Comparison of ENCODE assay signal across 19 cellular contexts in genomic region chr12:127760357-127760756, GRCh38.
A peak's percentile ranks its signal among the peaks of the same experiment; 100 is the strongest.
DNase-seq lines count a peak whose midpoint lies in the region; ATAC-seq, FAIRE-seq and TF ChIP-seq lines count a peak whose summit lies in the region.
"Had no signal": no experiment of that assay in that cellular context is flagged by ENCODE, and none has a peak within 500 bp of the region (broad histone marks: within the 10 kb centered on the region; RNA-seq: fewer than 3 reads in every experiment).

No MANE protein-coding gene starts in this region.

- 58% methylated on average over 14 of the region's 14 CpGs for WGBS in A549 (ENCODE audit: missing lambda C conversion rate)

- no peak for TF ChIP-seq RAD21 in A549 (conservative IDR thresholded peaks at IDR 0.05 in 1 of 2, IDR thresholded peaks at IDR 0.05 in 1 of 2)

- TF ChIP-seq POLR2A in A549 (IDR thresholded peaks at IDR 0.05; ENCODE audit: low read length): no peak

- intact Hi-C loops in dorsolateral prefrontal cortex (cut with DNase I): no loop called here

- H3K27me3 ChIP-seq in dorsolateral prefrontal cortex: no peaks in the 10 kb centered on the region
- H3K27me3 ChIP-seq: BE2C, BLaER1 had no signal

- H3K4me1 ChIP-seq in A549: no peaks in the 10 kb centered on the region
- H3K4me1 ChIP-seq: BE2C, BLaER1, Caco-2 had no signal

- H3K4me3 ChIP-seq in A549 (no peak overlapping the region), dorsolateral prefrontal cortex (peak overlapping the region in 5 of 59 donors; percentile 14 to 39 (median 24))
- H3K4me3 ChIP-seq: BLaER1 had no signal

- CTCF ChIA-PET in A549 (lab: Yijun Ruan, JAX): no interaction called here

- no peak for TF ChIP-seq EP300 in A549 (IDR thresholded peaks at IDR 0.05)

- H3K27ac ChIP-seq in A549 (no peak overlapping the region), angular gyrus (ENCODE audit: low read depth, low read length) (peak overlapping the region; percentile 55), dorsolateral prefrontal cortex (peak overlapping the region in 40 of 59 donors; percentile 15 to 87 (median 70))
- H3K27ac ChIP-seq: 22Rv1, BLaER1, C4-2B had no signal

- DNase-seq in A549 (ENCODE audit: low read depth in 1 of 2, low spot score in 1 of 2): no peak
- DNase-seq in dorsolateral prefrontal cortex: no peak
- no peak for DNase-seq in C1 segment of cervical spinal cord (lab: John Stamatoyannopoulos, UW)
- DNase-seq: ACHN; BE2C; Caco-2; Calu3; CD4-positive, alpha-beta T cell; CD8-positive, alpha-beta T cell; DMS79 treated with DMSO at 0.1 percent for 48 hours; GF-D8 had no signal

- no peak overlapping the region for H3K4me2 ChIP-seq in A549
- H3K4me2 ChIP-seq: BLaER1 had no signal

- FAIRE-seq in A549 (lab: Jason Lieb, UNC): no peak
- FAIRE-seq: D721Med, GM12891, GM18507 had no signal

- no peak for ATAC-seq in A549
- ATAC-seq in GM19324 (IDR thresholded peaks at IDR 0.05; ENCODE audit: low FRiP score, unreplicated experiment): no peak
- ATAC-seq: CD8-positive, alpha-beta T cell had no signal

- TF ChIP-seq CTCF in A549 (IDR thresholded peaks at IDR 0.05) (no peak), dorsolateral prefrontal cortex (IDR thresholded peaks at IDR 0.05 in 54 of 56, conservative IDR thresholded peaks at IDR 0.05 in 2 of 56; ENCODE audit: low read depth in 1 of 56, partially characterized antibody in 56 of 56) (no peak)

- POLR2A ChIA-PET in A549 (lab: Yijun Ruan, JAX): no interaction called here

- H3K9me3 ChIP-seq in A549: 0 out of 3 replicates have a peak, but pooled peaks cover 3% of the 10 kb centered on the region
- H3K9me3 ChIP-seq: BE2C had no signal

TF ChIP-seq in A549, 52 proteins besides CTCF, POLR2A, EP300 and RAD21:
- TF ChIP-seq FOXS1 (CRISPR knock-in tag; IDR thresholded peaks at IDR 0.05) (no peak), ZC3H11A (IDR thresholded peaks at IDR 0.05) (peak; percentile 54), TP53 (CRISPR knock-in tag; IDR thresholded peaks at IDR 0.05) (no peak)
- TF ChIP-seq, protein P1, sequence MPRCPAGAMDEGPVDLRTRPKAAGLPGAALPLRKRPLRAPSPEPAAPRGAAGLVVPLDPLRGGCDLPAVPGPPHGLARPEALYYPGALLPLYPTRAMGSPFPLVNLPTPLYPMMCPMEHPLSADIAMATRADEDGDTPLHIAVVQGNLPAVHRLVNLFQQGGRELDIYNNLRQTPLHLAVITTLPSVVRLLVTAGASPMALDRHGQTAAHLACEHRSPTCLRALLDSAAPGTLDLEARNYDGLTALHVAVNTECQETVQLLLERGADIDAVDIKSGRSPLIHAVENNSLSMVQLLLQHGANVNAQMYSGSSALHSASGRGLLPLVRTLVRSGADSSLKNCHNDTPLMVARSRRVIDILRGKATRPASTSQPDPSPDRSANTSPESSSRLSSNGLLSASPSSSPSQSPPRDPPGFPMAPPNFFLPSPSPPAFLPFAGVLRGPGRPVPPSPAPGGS (IDR thresholded peaks at IDR 0.05): no peak
- TF ChIP-seq, protein P2, sequence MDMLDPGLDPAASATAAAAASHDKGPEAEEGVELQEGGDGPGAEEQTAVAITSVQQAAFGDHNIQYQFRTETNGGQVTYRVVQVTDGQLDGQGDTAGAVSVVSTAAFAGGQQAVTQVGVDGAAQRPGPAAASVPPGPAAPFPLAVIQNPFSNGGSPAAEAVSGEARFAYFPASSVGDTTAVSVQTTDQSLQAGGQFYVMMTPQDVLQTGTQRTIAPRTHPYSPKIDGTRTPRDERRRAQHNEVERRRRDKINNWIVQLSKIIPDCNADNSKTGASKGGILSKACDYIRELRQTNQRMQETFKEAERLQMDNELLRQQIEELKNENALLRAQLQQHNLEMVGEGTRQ (IDR thresholded peaks at IDR 0.05): no peak

Comparison
In these comparisons a context has a peak if more than half of its experiments do, and no peak if none do; other contexts are left out.
1. H3K27ac ChIP-seq: peak in angular gyrus (single experiment) and dorsolateral prefrontal cortex (40 of 59); none in A549 (0 of 2).